In genomic region chr14:96504353-96504752, GRCh38 we compare ENCODE assay signal across 8 cellular contexts. TPM values are rescaled to one million over a fixed set of nuclear protein-coding genes. Genes with fewer than 3 reads are reported as not detected.
DNase-seq lines count a peak whose midpoint lies in the region; ATAC-seq, FAIRE-seq and TF ChIP-seq lines count a peak whose summit lies in the region.
"Not testable (repeated sequence)": the region's sequence is repeated elsewhere in the genome, so short reads cannot be mapped to it uniquely, and the experiment has no call there.

No MANE protein-coding gene starts in this region.

- not testable (repeated sequence) for H2AFZ ChIP-seq in H9 (ENCODE audit: low read length)

- not testable (repeated sequence) for H3K27me3 ChIP-seq in H9 (ENCODE audit: insufficient read depth, low read length); skeletal muscle satellite cell (ENCODE audit: control insufficient read depth, insufficient read depth, low read length)

- not testable (repeated sequence) for H3K56ac ChIP-seq in H9 (ENCODE audit: insufficient read length, low read depth, low read length)

- not testable (repeated sequence) for TF ChIP-seq CTCF in A549 (IDR thresholded peaks at IDR 0.05); H9 (conservative IDR thresholded peaks at IDR 0.05); MCF 10A (IDR thresholded peaks at IDR 0.05; ENCODE audit: unreplicated experiment); fibroblast of the aortic adventitia (IDR thresholded peaks at IDR 0.05; ENCODE audit: insufficient read depth, low read length)

- H3K36me3 ChIP-seq in SK-N-MC (ENCODE audit: insufficient read depth, low read length), result peaks cover 33% of the 10 kb centered on the region
- H3K36me3 ChIP-seq in skeletal muscle satellite cell (ENCODE audit: insufficient read depth, low read length), result not testable (repeated sequence)

- not testable (repeated sequence) for H3T11ph ChIP-seq in H9 (ENCODE audit: low read length)

- not testable (repeated sequence) for BruUV-seq in MCF 10A (replicated peaks; lab: Mats Ljungman, UMichigan)

- H3K4me1 Mint-ChIP-seq in H9 (peaks cover 38 to 47% of the 10 kb centered on the region in 2 experiments), MCF 10A (ENCODE audit: insufficient read depth, unreplicated experiment) (peaks cover 16% of the 10 kb centered on the region), naive B cell (peaks cover 49 to 76% (median 66%) of the 10 kb centered on the region in 3 donors)
- H3K4me1 Mint-ChIP-seq in activated T-cell treated with anti-CD3 and anti-CD28 coated beads, Interleukin-2, amount 50 U/mL, for 4 hours (ENCODE audit: low read depth), result peaks cover 63% of the 10 kb centered on the region

- not testable (repeated sequence) for TF ChIP-seq RAD21 in A549 (conservative IDR thresholded peaks at IDR 0.05 in 1 of 2, IDR thresholded peaks at IDR 0.05 in 1 of 2)

- not testable (repeated sequence) for H2BK15ac ChIP-seq in H9 (ENCODE audit: low read depth, low read length)

- TF ChIP-seq POLR2A in A549 (IDR thresholded peaks at IDR 0.05; ENCODE audit: low read length), result not testable (repeated sequence)

- CTCF ChIA-PET in A549 (lab: Yijun Ruan, JAX), result not testable (repeated sequence)
- CTCF ChIA-PET in MCF 10A (lab: Yijun Ruan, JAX), result interaction anchor here (0.7 to 0.8 kb wide), 2 partner anchors 39 to 233 kb away, joined by 3 to 5 read pairs; no protein-coding TSS in a partner anchor

- peaks cover 37% of the 10 kb centered on the region for H3K4me1 ChIP-seq in A549
- not testable (repeated sequence) for H3K4me1 ChIP-seq in H9 (ENCODE audit: insufficient read depth, low read length)
- peaks cover 16% of the 10 kb centered on the region for H3K4me1 ChIP-seq in skeletal muscle satellite cell (ENCODE audit: control insufficient read depth, insufficient read depth, low read length)

- peak overlapping the region; percentile 98 for H3K4me3 Mint-ChIP-seq in H9
- H3K4me3 Mint-ChIP-seq in activated T-cell treated with anti-CD3 and anti-CD28 coated beads, Interleukin-2, amount 50 U/mL, for 4 hours, result peak overlapping the region; percentile 99
- peak overlapping the region; percentile 99 for H3K4me3 Mint-ChIP-seq in MCF 10A (ENCODE audit: unreplicated experiment)
- peak overlapping the region; percentile 76 to 100 (median 95) for H3K4me3 Mint-ChIP-seq in naive B cell

- not testable (repeated sequence) for H4K20me1 ChIP-seq in H9 (ENCODE audit: control insufficient read depth, insufficient read depth, insufficient read length)

- H3K18ac ChIP-seq in H9 (ENCODE audit: insufficient read length, low read depth, low read length), result not testable (repeated sequence)

- not testable (repeated sequence) for H2BK120ac ChIP-seq in H9 (ENCODE audit: low read depth, low read length, poor library complexity, severe bottlenecking)

- H2BK12ac ChIP-seq in H9 (ENCODE audit: insufficient read length, low read depth, low read length), result not testable (repeated sequence)

- not testable (repeated sequence) for H3K9me3 Mint-ChIP-seq in H9; activated T-cell treated with anti-CD3 and anti-CD28 coated beads, Interleukin-2, amount 50 U/mL, for 4 hours; MCF 10A (ENCODE audit: unreplicated experiment); naive B cell

- H3K9me3 ChIP-seq in A549; H9 (ENCODE audit: control insufficient read depth, low read depth, low read length); SK-N-MC (ENCODE audit: low read depth, low read length); skeletal muscle satellite cell (replicated peaks; ENCODE audit: low read length): not testable (repeated sequence)

- not testable (repeated sequence) for H2AK5ac ChIP-seq in H9 (ENCODE audit: insufficient read length, low read length)

- not testable (repeated sequence) for ATAC-seq in A549; activated T-cell treated with anti-CD3 and anti-CD28 coated beads, Interleukin-2, amount 50 U/mL, for 4 hours; naive B cell (ENCODE audit: low read depth in 2 of 2)

- not testable (repeated sequence) for H3K4ac ChIP-seq in H9 (ENCODE audit: low read depth, low read length)

- H3K23ac ChIP-seq in H9 (ENCODE audit: insufficient read length, low read depth, low read length), result not testable (repeated sequence)

- H3K36me3 Mint-ChIP-seq in H9 (ENCODE audit: insufficient read depth in 1 of 3, low read depth in 3 of 3) (peaks cover 3 to 22% (median 10%) of the 10 kb centered on the region in 3 experiments; a peak in 6 of 7 replicates), MCF 10A (ENCODE audit: insufficient read depth, unreplicated experiment) (peaks cover 11% of the 10 kb centered on the region), naive B cell (peaks cover 0 to 16% of the 10 kb centered on the region in 2 donors)
- peaks cover 15% of the 10 kb centered on the region for H3K36me3 Mint-ChIP-seq in activated T-cell treated with anti-CD3 and anti-CD28 coated beads, Interleukin-2, amount 50 U/mL, for 4 hours (ENCODE audit: insufficient read depth)

- H3K23me2 ChIP-seq in H9 (ENCODE audit: insufficient read length, low read depth, low read length, poor library complexity, severe bottlenecking), result not testable (repeated sequence)

- H2BK20ac ChIP-seq in H9 (ENCODE audit: low read depth, low read length, poor library complexity, severe bottlenecking), result not testable (repeated sequence)

- not testable (repeated sequence) for H3K9ac ChIP-seq in H9 (ENCODE audit: extremely low read depth, insufficient read length, low read length); SK-N-MC (ENCODE audit: insufficient read length); skeletal muscle satellite cell (ENCODE audit: low read depth, low read length)

- H3K4me2 ChIP-seq in A549, result peak overlapping the region; percentile 92
- H3K4me2 ChIP-seq in H9 (ENCODE audit: insufficient read depth, insufficient read length, low read length), result peak overlapping the region; percentile 7
- peak overlapping the region; percentile 95 for H3K4me2 ChIP-seq in skeletal muscle satellite cell (ENCODE audit: low read length)

- H3K14ac ChIP-seq in H9 (ENCODE audit: insufficient read depth, low read length), result not testable (repeated sequence)

- intact Hi-C loops in MCF 10A (cut with micrococcal nuclease), result not testable (repeated sequence)

- not testable (repeated sequence) for FAIRE-seq in A549 (lab: Jason Lieb, UNC)

- not testable (repeated sequence) for H3K27ac ChIP-seq in A549; H9 (ENCODE audit: insufficient read length, low read depth, low read length); SK-N-MC

- DNase-seq in A549 (ENCODE audit: low read depth in 1 of 2, low spot score in 1 of 2); H9; SK-N-MC (ENCODE audit: low read depth, low spot score); activated T-cell treated with anti-CD3 and anti-CD28 coated beads, Interleukin-2, amount 50 U/mL, for 4 hours; MCF 10A (ENCODE audit: unreplicated experiment); fibroblast of the aortic adventitia (ENCODE audit: low read depth); naive B cell: not testable (repeated sequence)

- H4K8ac ChIP-seq in H9 (replicated peaks; ENCODE audit: insufficient read length, low read depth, low read length), result not testable (repeated sequence)

- H3K79me2 ChIP-seq in H9 (ENCODE audit: insufficient read depth, low read length), result peaks cover 56% of the 10 kb centered on the region

- POLR2A ChIA-PET in A549 (lab: Yijun Ruan, JAX), result not testable (repeated sequence)
- POLR2A ChIA-PET in MCF 10A (lab: Yijun Ruan, JAX), result interaction anchor here (1.2 kb wide), 2 partner anchors 11 to 292 kb away, joined by 3 to 7 read pairs; no protein-coding TSS in a partner anchor

- not testable (repeated sequence) for H4K5ac ChIP-seq in H9 (ENCODE audit: insufficient read length, low read depth, low read length)

- H3K27ac Mint-ChIP-seq in H9 (peak overlapping the region in 2 of 3 experiments; percentile 50 to 78; a peak in 2 of 7 replicates), MCF 10A (ENCODE audit: low read depth, unreplicated experiment) (peak overlapping the region; percentile 97), naive B cell (peak overlapping the region; percentile 51 to 99 (median 88))

- H3K27me3 Mint-ChIP-seq in H9 (ENCODE audit: low read depth); activated T-cell treated with anti-CD3 and anti-CD28 coated beads, Interleukin-2, amount 50 U/mL, for 4 hours (ENCODE audit: low read depth); MCF 10A (ENCODE audit: insufficient read depth, unreplicated experiment); naive B cell: not testable (repeated sequence)

- H3K79me1 ChIP-seq in H9 (ENCODE audit: insufficient read depth, low read depth, low read length, poor library complexity, severe bottlenecking), result not testable (repeated sequence)

- 93% methylated on average over 12 of the region's 12 CpGs for WGBS in A549 (ENCODE audit: missing lambda C conversion rate)
- WGBS in H9 (ENCODE audit: extremely low coverage, insufficient read length, low lambda C conversion rate), result no CpG with 5 or more reads among the region's 12 CpGs

- not testable (repeated sequence) for TF ChIP-seq EP300 in A549 (IDR thresholded peaks at IDR 0.05)

- H3K4me3 ChIP-seq in A549 (peak overlapping the region; percentile 6; the same call in 1 of the 3 replicates), SK-N-MC (peak overlapping the region; percentile 99), fibroblast of the aortic adventitia (ENCODE audit: low read depth, low read length) (peak overlapping the region; percentile 17), skeletal muscle satellite cell (ENCODE audit: low read length) (peak overlapping the region; percentile 95)

- not testable (repeated sequence) for H4K91ac ChIP-seq in H9 (ENCODE audit: insufficient read length, low read depth, low read length)

- not testable (repeated sequence) for H2BK5ac ChIP-seq in H9 (ENCODE audit: insufficient read length, low read length)

RNA-seq across cellular contexts. Expression of gene PAPOLA, which starts 2.2 kb away (rescaled TPM):
- polyA plus RNA-seq in A549 (2011; rRNA removed) (236 and 273 TPM in 2 replicates), A549 (2017; fragmentation: RNase III; extraction: RNeasy Plus Mini Kit Qiagen cat#74134 plus additional on column Dnase treatment) (105 to 116 TPM (median 107 TPM) in 3 replicates), naive B cell (ENCODE audit: low read depth in 6 of 6) (100 to 1,000 TPM; 100 to 157 (median 128) TPM)
- polyA plus RNA-seq in A549 (2012; cell fraction: cytosol; rRNA removed), result 67.8 and 72.3 TPM in 2 replicates
- polyA plus RNA-seq in A549 (2012; cell fraction: nucleus; rRNA removed), result 26.5 and 29.4 TPM in 2 replicates
- 169 and 229 TPM in 2 replicates for polyA minus RNA-seq in A549 (2011; rRNA and poly(A)+ RNA removed)
- total RNA-seq in H9 (2021) (184 and 188 TPM in 2 replicates), MCF 10A (2022) (194 TPM in 2 replicates), fibroblast of the aortic adventitia (ENCODE audit: low replicate concordance) (85.1 and 124 TPM in 2 replicates)
- 100 to 1,000 TPM; 161 to 180 (median 164) TPM for total RNA-seq in activated T-cell treated with anti-CD3 and anti-CD28 coated beads, Interleukin-2, amount 50 U/mL, for 4 hours
- total RNA-seq in skeletal muscle satellite cell (2012; rRNA removed), result 80.8 and 94.8 TPM in 2 replicates

Comparison
In these comparisons a context has a peak if more than half of its experiments do, and no peak if none do; other contexts are left out.
1. H3K4me2 ChIP-seq: peak in every context shown above with its lines; median percentile 95 in skeletal muscle satellite cell; 92 in A549; 7 in H9.
2. H3K4me3 ChIP-seq: peak in every context shown above with its lines; median percentile 99 in SK-N-MC; 95 in skeletal muscle satellite cell; 17 in fibroblast of the aortic adventitia; 6 in A549.